ENCODE assay signal across 8 cellular contexts in the genomic region with DNA sequence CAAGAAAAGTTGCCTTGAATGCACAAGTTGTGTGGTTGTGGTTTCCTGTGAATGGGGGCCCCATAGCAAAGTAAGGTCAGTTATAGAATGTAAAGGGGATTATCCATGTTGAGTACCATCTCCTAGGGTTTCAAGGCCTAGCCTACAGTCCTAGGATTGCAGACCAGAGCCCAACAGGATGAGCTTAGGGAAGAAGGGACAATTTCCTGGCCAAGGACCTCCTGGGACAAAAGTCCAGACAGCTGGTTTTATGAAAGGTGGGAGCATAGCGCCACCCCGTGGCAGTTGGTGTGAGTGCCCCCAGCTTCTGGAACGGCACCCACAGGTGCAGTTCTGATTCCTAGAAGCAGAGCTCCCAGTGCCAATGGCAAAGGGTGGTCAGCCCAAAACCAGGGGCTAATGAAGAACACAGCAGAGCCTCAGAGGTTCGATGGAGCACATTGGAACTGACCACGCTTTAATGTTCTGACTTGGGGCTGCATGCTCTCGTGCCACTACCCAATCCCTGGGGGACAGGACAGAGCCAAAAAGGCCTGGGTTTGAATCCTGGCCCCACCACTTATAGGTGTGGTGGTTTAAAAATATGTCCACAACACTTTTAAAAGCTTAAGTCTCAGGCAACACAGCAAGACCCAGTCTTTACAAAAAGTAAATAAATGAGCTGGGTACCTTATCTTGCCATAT. TPM values are rescaled to one million over a fixed set of nuclear protein-coding genes. Genes with fewer than 3 reads are reported as not detected.
DNase-seq lines count a peak whose midpoint lies in the region; ATAC-seq and TF ChIP-seq lines count a peak whose summit lies in the region.

No MANE protein-coding gene starts in this region.

- peaks cover 14% of the 10 kb centered on the region for H3K4me1 Mint-ChIP-seq in activated naive CD8-positive, alpha-beta T cell treated with anti-CD3 and anti-CD28 coated beads, Interleukin-2, amount 50 U/mL, for 24 hours

- TF ChIP-seq CTCF in LNCAP (IDR thresholded peaks at IDR 0.05), result peak; percentile 79

- intact Hi-C loops in left cardiac atrium (cut with DNase I), result loop anchor here in 1 of 2 donors (1.0 kb wide), 1 partner anchor 154 kb away; no protein-coding TSS in a partner anchor

- DNase-seq in EL, result peak; percentile 61
- peak; percentile 61 for DNase-seq in SKM-1 treated with dmso at 0.1 percent for 144 hours (lab: John Stamatoyannopoulos, UW; ENCODE audit: unreplicated experiment)
- peak; percentile 76 for DNase-seq in activated naive CD8-positive, alpha-beta T cell treated with anti-CD3 and anti-CD28 coated beads, Interleukin-2, amount 50 U/mL, for 24 hours
- peak; percentile 79 for DNase-seq in left cardiac atrium
- DNase-seq in retina, result peak; percentile 79

- H3K4me3 Mint-ChIP-seq in activated naive CD8-positive, alpha-beta T cell treated with anti-CD3 and anti-CD28 coated beads, Interleukin-2, amount 50 U/mL, for 24 hours, result no peak overlapping the region

- ATAC-seq in activated naive CD8-positive, alpha-beta T cell treated with anti-CD3 and anti-CD28 coated beads, Interleukin-2, amount 50 U/mL, for 24 hours, result peak; percentile 54
- ATAC-seq in left cardiac atrium (peak; percentile 56 to 79), HG03108 (IDR thresholded peaks at IDR 0.05; ENCODE audit: unreplicated experiment) (no peak), HG02981 (IDR thresholded peaks at IDR 0.05; ENCODE audit: unreplicated experiment) (no peak)

- no peak overlapping the region for H3K27ac Mint-ChIP-seq in activated naive CD8-positive, alpha-beta T cell treated with anti-CD3 and anti-CD28 coated beads, Interleukin-2, amount 50 U/mL, for 24 hours

- no peaks in the 10 kb centered on the region for H3K27me3 Mint-ChIP-seq in activated naive CD8-positive, alpha-beta T cell treated with anti-CD3 and anti-CD28 coated beads, Interleukin-2, amount 50 U/mL, for 24 hours

- H3K9me3 Mint-ChIP-seq in activated naive CD8-positive, alpha-beta T cell treated with anti-CD3 and anti-CD28 coated beads, Interleukin-2, amount 50 U/mL, for 24 hours, result no peaks in the 10 kb centered on the region

- H3K36me3 Mint-ChIP-seq in activated naive CD8-positive, alpha-beta T cell treated with anti-CD3 and anti-CD28 coated beads, Interleukin-2, amount 50 U/mL, for 24 hours (ENCODE audit: low read depth), result peaks cover 19% of the 10 kb centered on the region

RNA-seq across cellular contexts. Expression of a gene that starts 25.8 kb away (rescaled TPM):
- 10 to 100 TPM; 63.5 to 98.3 TPM for total RNA-seq in left cardiac atrium

RNA-seq across cellular contexts. Expression of a gene that starts 27.6 kb away (rescaled TPM):
- 10 to 100 TPM in 1 of 2 donors, 1 to 10 TPM in 1; 8.2 to 24.1 TPM for total RNA-seq in left cardiac atrium

RNA-seq across cellular contexts. Expression of a gene that starts 27.7 kb away (rescaled TPM):
- total RNA-seq in left cardiac atrium, result 100 to 1,000 TPM; 339 to 374 TPM

Comparison
In these comparisons a context has a peak if more than half of its experiments do, and no peak if none do; other contexts are left out.
1. ATAC-seq: peak in activated naive CD8-positive, alpha-beta T cell treated with anti-CD3 and anti-CD28 coated beads, Interleukin-2, amount 50 U/mL, for 24 hours (single experiment) and left cardiac atrium (2 of 2); none in HG03108 (single experiment) and HG02981 (single experiment).
2. Peak in every context shown above with its lines, with median percentiles within 50 percentile points of each other: DNase-seq.